ENCODE assay signal across 15 cellular contexts in genomic region chr20:62381842-62382241, GRCh38. TPM values are rescaled to one million over a fixed set of nuclear protein-coding genes. Genes with fewer than 3 reads are reported as not detected.
DNase-seq lines count a peak whose midpoint lies in the region; ATAC-seq and TF ChIP-seq lines count a peak whose summit lies in the region.
"Had no signal": no experiment of that assay in that cellular context is flagged by ENCODE, and none has a peak within 500 bp of the region (broad histone marks: within the 10 kb centered on the region; RNA-seq: fewer than 3 reads in every experiment).

No MANE protein-coding gene starts in this region.

- H3K9me2 ChIP-seq in PC-9 (ENCODE audit: insufficient read depth) = no peaks in the 10 kb centered on the region

- H3K36me3 ChIP-seq in Caco-2 (ENCODE audit: control insufficient read depth, insufficient read depth, low read length) (peaks cover 1% of the 10 kb centered on the region; the same call in 1 of the 2 replicates), PC-9 (ENCODE audit: low read depth) (peaks cover 9% of the 10 kb centered on the region; the same call in 1 of the 2 replicates), skeletal muscle tissue (ENCODE audit: control insufficient read depth in 3 of 3, insufficient read depth in 3 of 3, low read length in 3 of 3) (peaks cover 0 to 8% (median 0%) of the 10 kb centered on the region in 3 donors), brain microvascular endothelial cell (replicated peaks) (peaks cover 5% of the 10 kb centered on the region), tibial artery (no peaks in the 10 kb centered on the region)

- H3K9ac ChIP-seq in skeletal muscle tissue (ENCODE audit: low read depth in 1 of 3, low read length in 3 of 3) = peak overlapping the region in 1 of 3 donors; percentile 25

- no peak overlapping the region for H3K4me2 ChIP-seq in PC-9

- peaks cover 38% of the 10 kb centered on the region for H3K4me1 ChIP-seq in Caco-2
- peaks cover 25% of the 10 kb centered on the region for H3K4me1 ChIP-seq in PC-9 (replicated peaks; ENCODE audit: insufficient read depth)
- H3K4me1 ChIP-seq in foreskin keratinocyte = peaks cover 34% of the 10 kb centered on the region
- peaks cover 28 to 47% (median 40%) of the 10 kb centered on the region in 3 donors for H3K4me1 ChIP-seq in skeletal muscle tissue (ENCODE audit: control insufficient read depth in 3 of 3, insufficient read depth in 3 of 3, low read length in 3 of 3)
- peaks cover 4 to 56% (median 45%) of the 10 kb centered on the region in 4 donors for H3K4me1 ChIP-seq in tibial artery

- in situ Hi-C loops in brain microvascular endothelial cell (cut with HindIII; ENCODE audit: low pct_ligation_motif_present, low sequenced_read_pairs) = loop anchor here (25.0 kb wide), 1 partner anchor 95 kb away; no protein-coding TSS in a partner anchor
- in situ Hi-C loops in GM13976 (cut with MboI; ENCODE audit: low sequenced_read_pairs, unreplicated experiment) = loop anchor here (10.0 kb wide), 1 partner anchor 77 kb away; the partner anchor contains the start of gene ADRM1

- DNase-seq in Caco-2 (no peak), PC-9 (no peak), foreskin keratinocyte (no peak), brain microvascular endothelial cell (no peak), SKM-1 (lab: John Stamatoyannopoulos, UW; ENCODE audit: unreplicated experiment) (no peak), tibial artery (no peak), GM13976 (ENCODE audit: low spot score) (no peak)
- DNase-seq: activated CD8-positive, alpha-beta memory T cell treated with anti-CD3 and anti-CD28 coated beads, Interleukin-2, amount 50 U/mL, for 4 hours; H7; posterior cingulate gyrus had no signal

- peak overlapping the region; percentile 0 for H3K27ac Mint-ChIP-seq in Caco-2 (ENCODE audit: unreplicated experiment)

- no peak for ATAC-seq in foreskin keratinocyte

- intact Hi-C loops in Caco-2 (cut with micrococcal nuclease; ENCODE audit: unreplicated experiment) = loop anchor here (1.0 to 5.0 kb wide), 3 partner anchors 20 to 80 kb away; partner anchors contain the start of gene ADRM1
- intact Hi-C loops in PC-9 (cut with micrococcal nuclease; ENCODE audit: unreplicated experiment) = loop anchor here (1.0 to 2.0 kb wide), 3 partner anchors 23 to 80 kb away; partner anchors contain the start of gene ADRM1
- intact Hi-C loops in tibial artery (cut with DNase I; ENCODE audit: low total_unique reads) = no loop called here

- H3K4me1 Mint-ChIP-seq in Caco-2 (ENCODE audit: low read depth, unreplicated experiment) = peaks cover 13% of the 10 kb centered on the region

- H3K36me3 Mint-ChIP-seq in Caco-2 (ENCODE audit: insufficient read depth, unreplicated experiment) = peaks cover 47% of the 10 kb centered on the region

- POLR2A ChIA-PET in Caco-2 (lab: Charles Lee) = interaction anchor here (1.0 to 1.8 kb wide), 2 partner anchors 15 to 18 kb away, joined by 4 to 32 read pairs; partner anchors contain the start of gene LAMA5
- POLR2A ChIA-PET in PC-9 (lab: Charles Lee; ENCODE audit: unreplicated experiment) = interaction anchor here (0.6 kb wide), 1 partner anchor 32 kb away, joined by 4 read pairs; no protein-coding TSS in a partner anchor

- H3K27ac ChIP-seq in PC-9 = peak overlapping the region; percentile 42
- peak overlapping the region; percentile 92 for H3K27ac ChIP-seq in foreskin keratinocyte
- H3K27ac ChIP-seq in skeletal muscle tissue (ENCODE audit: low read depth, low read length) = peak overlapping the region; percentile 73
- no peak overlapping the region for H3K27ac ChIP-seq in brain microvascular endothelial cell
- peak overlapping the region in 1 of 2 donors; percentile 31 for H3K27ac ChIP-seq in tibial artery
- H3K27ac ChIP-seq: C4-2B had no signal

- CTCF ChIA-PET in Caco-2 (lab: Charles Lee) = interaction anchor here (0.8 to 2.9 kb wide), 15 partner anchors 9 to 235 kb away, joined by 3 to 188 read pairs (median 8); partner anchors contain the start of gene LAMA5
- CTCF ChIA-PET in PC-9 (lab: Charles Lee) = interaction anchor here (0.9 to 1.6 kb wide), 3 partner anchors 23 to 143 kb away, joined by 4 to 17 read pairs (median 8); partner anchors contain the start of gene OSBPL2

- no peak overlapping the region for H3K4me3 Mint-ChIP-seq in Caco-2 (ENCODE audit: unreplicated experiment)

- no peaks in the 10 kb centered on the region for H3K27me3 ChIP-seq in Caco-2 (replicated peaks; ENCODE audit: control insufficient read depth, insufficient read depth, low read length)
- no peaks in the 10 kb centered on the region for H3K27me3 ChIP-seq in PC-9 (ENCODE audit: insufficient read depth, low read depth)
- H3K27me3 ChIP-seq in foreskin keratinocyte = no peaks in the 10 kb centered on the region
- no peaks in the 10 kb centered on the region for H3K27me3 ChIP-seq in skeletal muscle tissue (ENCODE audit: control insufficient read depth in 3 of 3, insufficient read depth in 3 of 3, low read length in 3 of 3)
- no peaks in the 10 kb centered on the region for H3K27me3 ChIP-seq in brain microvascular endothelial cell (replicated peaks)
- H3K27me3 ChIP-seq in tibial artery = no peaks in the 10 kb centered on the region

- peaks cover 38% of the 10 kb centered on the region for H3K79me2 ChIP-seq in PC-9 (ENCODE audit: low read depth)

- H3K9me3 ChIP-seq in Caco-2 (no peaks in the 10 kb centered on the region), PC-9 (ENCODE audit: insufficient read depth, low read depth) (no peaks in the 10 kb centered on the region), skeletal muscle tissue (ENCODE audit: control insufficient read depth in 3 of 3, low read length in 3 of 3) (no peaks in the 10 kb centered on the region), tibial artery (no peaks in the 10 kb centered on the region)

- peaks cover 42% of the 10 kb centered on the region; the same call in 1 of the 2 replicates for H3F3A ChIP-seq in PC-9 (ENCODE audit: insufficient read depth, low read depth)

- H3K27me3 Mint-ChIP-seq in Caco-2 (ENCODE audit: insufficient read depth, unreplicated experiment) = no peaks in the 10 kb centered on the region

- H3K9me3 Mint-ChIP-seq in Caco-2 (ENCODE audit: unreplicated experiment) = peaks cover 12% of the 10 kb centered on the region

- TF ChIP-seq CTCF in Caco-2 (IDR thresholded peaks at IDR 0.05; ENCODE audit: insufficient read depth in 1 of 2, low read depth in 1 of 2, low read length in 1 of 2, severe bottlenecking in 1 of 2, unreplicated experiment in 1 of 2) = no peak
- TF ChIP-seq CTCF in PC-9 (conservative IDR thresholded peaks at IDR 0.05) = no peak
- no peak for TF ChIP-seq CTCF in foreskin keratinocyte (conservative IDR thresholded peaks at IDR 0.05)
- TF ChIP-seq CTCF in brain microvascular endothelial cell (IDR thresholded peaks at IDR 0.05; ENCODE audit: low read depth, low read length, missing control alignments) = no peak
- no peak for TF ChIP-seq CTCF in tibial artery (IDR thresholded peaks at IDR 0.05)
- TF ChIP-seq CTCF in GM13976 (IDR thresholded peaks at IDR 0.05; ENCODE audit: borderline replicate concordance, control extremely low read depth, extremely low read depth, insufficient read depth, missing control alignments) = no peak

- H2AFZ ChIP-seq in PC-9 = no peak overlapping the region

- H3K4me3 ChIP-seq in Caco-2 (ENCODE audit: low read depth, low read length) (no peak overlapping the region), PC-9 (no peak overlapping the region), skeletal muscle tissue (ENCODE audit: low read length in 3 of 3) (peak overlapping the region in 1 of 3 donors; percentile 22), brain microvascular endothelial cell (ENCODE audit: low read depth, low read length) (no peak overlapping the region), tibial artery (no peak overlapping the region)
- H3K4me3 ChIP-seq: coronary artery had no signal

- BruUV-seq in Caco-2 (replicated peaks; lab: Mats Ljungman, UMichigan) (no TSS peak), PC-9 (replicated peaks; lab: Mats Ljungman, UMichigan) (no TSS peak)

- H4K20me1 ChIP-seq in PC-9 (ENCODE audit: insufficient read depth) = peaks cover 21% of the 10 kb centered on the region

RNA-seq across cellular contexts. Expression of gene RPS21, which starts 5.1 kb away (rescaled TPM):
- total RNA-seq in Caco-2 (2022) = 4,496 and 4,723 TPM in 2 replicates
- total RNA-seq in PC-9 (2021) = 2,188 and 2,275 TPM in 2 replicates
- 1,147 and 1,424 TPM in 2 replicates for total RNA-seq in foreskin keratinocyte
- polyA plus RNA-seq in foreskin keratinocyte = 3,116 and 3,644 TPM in 2 replicates
- total RNA-seq in skeletal muscle tissue = 1,418 TPM

RNA-seq across cellular contexts. Expression of gene LAMA5, which starts 14.7 kb away (rescaled TPM):
- total RNA-seq in Caco-2 (2022) (1,050 and 1,125 TPM in 2 replicates), PC-9 (2021) (700 and 744 TPM in 2 replicates), foreskin keratinocyte (72.6 and 87.7 TPM in 2 replicates), skeletal muscle tissue (14.1 TPM)
- 62.3 and 75.3 TPM in 2 replicates for polyA plus RNA-seq in foreskin keratinocyte

RNA-seq across cellular contexts. Expression of gene CABLES2, which starts 25.2 kb away (rescaled TPM):
- total RNA-seq in Caco-2 (2022) = 30.7 and 36.4 TPM in 2 replicates
- total RNA-seq in PC-9 (2021) = 11.2 and 14.1 TPM in 2 replicates
- 6.2 and 7.1 TPM in 2 replicates for total RNA-seq in foreskin keratinocyte
- 5.7 and 5.8 TPM in 2 replicates for polyA plus RNA-seq in foreskin keratinocyte
- 1.0 TPM for total RNA-seq in skeletal muscle tissue

RNA-seq across cellular contexts. Expression of gene RBBP8NL, which starts 45.5 kb away (rescaled TPM):
- total RNA-seq in Caco-2 (2022) = 39.2 and 40.5 TPM in 2 replicates
- 8.7 and 14.0 TPM in 2 replicates for total RNA-seq in PC-9 (2021)
- total RNA-seq in foreskin keratinocyte = not detected in 2 replicates
- polyA plus RNA-seq in foreskin keratinocyte = not detected in 2 replicates
- not detected for total RNA-seq in skeletal muscle tissue
- total RNA-seq: H7, M059J, mesenteric fat pad had no signal
